Comparison of ENCODE assay signal across 35 cellular contexts in the genomic region with DNA sequence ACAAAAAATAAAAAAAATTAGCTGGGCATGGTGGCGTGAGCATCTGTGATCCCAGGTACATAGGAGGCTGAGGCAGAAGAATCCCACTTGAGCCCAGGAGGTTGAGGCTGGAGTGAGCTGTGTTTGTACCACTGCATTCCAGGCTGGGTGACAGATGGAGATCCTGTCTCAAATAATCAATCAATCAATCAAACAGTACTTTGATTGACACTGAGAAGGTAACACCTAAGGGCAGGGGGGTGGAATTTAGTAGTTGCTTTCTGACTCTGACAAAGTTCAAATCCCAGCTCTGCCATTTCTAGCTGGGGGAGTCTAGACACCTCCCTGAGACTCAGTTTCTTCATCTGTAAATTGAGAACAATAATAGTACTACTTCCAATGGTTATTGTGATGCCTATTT. TPM values are rescaled to one million over a fixed set of nuclear protein-coding genes. Genes with fewer than 3 reads are reported as not detected.
"Had no signal": no experiment of that assay in that cellular context is flagged by ENCODE, and none has a peak within 500 bp of the region (broad histone marks: within the 10 kb centered on the region; RNA-seq: fewer than 3 reads in every experiment).

No MANE protein-coding gene starts in this region.

- H3K27ac ChIP-seq: ascending aorta, body of pancreas, breast epithelium, Peyer's patch, VCaP had no signal

- H3K4me3 ChIP-seq: ascending aorta, body of pancreas, breast epithelium, Peyer's patch had no signal

- DNase-seq: activated B cell treated with CpG ODN at 0.5 μM for 24 hours; activated CD4-positive, alpha-beta memory T cell treated with anti-CD3 and anti-CD28 coated beads for 36 hours; activated CD4-positive, alpha-beta T cell treated with anti-CD3 and anti-CD28 coated beads for 4 hours; activated CD4-positive, alpha-beta T cell treated with anti-CD3 and anti-CD28 coated beads, Interleukin-2, amount 50 U/mL, for 1 hour; activated CD4-positive, CD25-positive, alpha-beta regulatory T cell treated with anti-CD3 and anti-CD28 coated beads, Interleukin-2, amount 50 U/mL, for 72 hours; activated CD8-positive, alpha-beta memory T cell treated with anti-CD3 and anti-CD28 coated beads, Interleukin-2, amount 50 U/mL, for 4 hours; activated naive CD4-positive, alpha-beta T cell treated with anti-CD3 and anti-CD28 coated beads, Interleukin-2, amount 10 ng/mL, durations not matched to agents 7 days and 5 days; activated T-cell treated with anti-CD3 and anti-CD28 coated beads for 4 hours; activated T-cell treated with anti-CD3 and anti-CD28 coated beads, Interleukin-2, amount 50 U/mL, for 4 hours; amniotic stem cell; body of pancreas; Karpas-422; NCI-H1105; NCI-H1417 treated with DMSO at 0.1 percent for 48 hours; NCI-H187 treated with DMSO at 0.1 percent for 48 hours; NCI-H2081; NCI-H2171 treated with DMSO at 0.1 percent for 48 hours; NCI-H2227 treated with DMSO at 0.1 percent for 48 hours; NCI-H446; NCI-H510A treated with DMSO at 0.1 percent for 48 hours; NCI-H526 treated with DMSO at 0.1 percent for 48 hours; NK-92 treated with Interleukin-12 subunit alpha and Interleukin-12 subunit beta, amount 100 ng/mL, for 24 hours; PC-3; Peyer's patch; RPMI8226; SIG-M5; SW 1271; T-helper 1 cell; T-helper 2 cell; T-helper 9 cell had no signal

- H3K36me3 ChIP-seq: ascending aorta, breast epithelium, Peyer's patch had no signal

- H3K27me3 ChIP-seq: ascending aorta, body of pancreas, breast epithelium, Peyer's patch had no signal

- H3K4me1 ChIP-seq: breast epithelium, Peyer's patch had no signal

- H3K9me3 ChIP-seq: ascending aorta, body of pancreas, breast epithelium, Peyer's patch had no signal

- ATAC-seq: activated T-cell treated with anti-CD3 and anti-CD28 coated beads, Interleukin-2, amount 50 U/mL, for 4 hours; body of pancreas; PC-3; Right ventricle myocardium inferior had no signal

RNA-seq across cellular contexts. Expression of a gene that starts 23.4 kb away (rescaled TPM):
- total RNA-seq: cardiac septum, Right ventricle myocardium inferior had no signal
